Comparison of ENCODE assay signal across 8 cellular contexts in genomic region chr10:5284311-5285057, GRCh38.
DNase-seq lines count a peak whose midpoint lies in the region; ATAC-seq, FAIRE-seq and TF ChIP-seq lines count a peak whose summit lies in the region.

No MANE protein-coding gene starts in this region.

- no peak overlapping the region for H3K9ac ChIP-seq in kidney (ENCODE audit: low read length in 2 of 2)

- no peaks in the 10 kb centered on the region for H3K9me3 ChIP-seq in kidney (ENCODE audit: control insufficient read depth in 1 of 2, low read length in 2 of 2)

- CTCF ChIA-PET in activated naive CD4-positive, alpha-beta T cell treated with anti-CD3 and anti-CD28 coated beads for 36 hours (lab: Charles Lee), result interaction anchor here (0.9 to 4.9 kb wide), 8 partner anchors 10 to 448 kb away, joined by 3 to 54 read pairs (median 4); no protein-coding TSS in a partner anchor
- CTCF ChIA-PET in activated CD8-positive, alpha-beta T cell treated with anti-CD3 and anti-CD28 coated beads for 36 hours (lab: Charles Lee), result interaction anchor here (1.0 to 5.0 kb wide), 8 partner anchors 9 to 470 kb away, joined by 3 to 50 read pairs (median 4); partner anchors contain the start of gene AKR1C3

- no peaks in the 10 kb centered on the region for H3K27me3 Mint-ChIP-seq in activated naive CD4-positive, alpha-beta T cell treated with anti-CD3 and anti-CD28 coated beads for 36 hours (ENCODE audit: low read depth)
- no peaks in the 10 kb centered on the region for H3K27me3 Mint-ChIP-seq in activated CD8-positive, alpha-beta T cell treated with anti-CD3 and anti-CD28 coated beads for 36 hours

- H3K4me1 Mint-ChIP-seq in activated naive CD4-positive, alpha-beta T cell treated with anti-CD3 and anti-CD28 coated beads for 36 hours (ENCODE audit: low read depth), result peaks cover 45% of the 10 kb centered on the region
- peaks cover 19% of the 10 kb centered on the region for H3K4me1 Mint-ChIP-seq in activated CD8-positive, alpha-beta T cell treated with anti-CD3 and anti-CD28 coated beads for 36 hours (ENCODE audit: low read depth)

- H3K4me3 ChIP-seq in kidney (ENCODE audit: low read length in 2 of 2), result no peak overlapping the region

- H3K4me3 Mint-ChIP-seq in activated naive CD4-positive, alpha-beta T cell treated with anti-CD3 and anti-CD28 coated beads for 36 hours, result peak overlapping the region; percentile 49
- peak overlapping the region; percentile 10 for H3K4me3 Mint-ChIP-seq in activated CD8-positive, alpha-beta T cell treated with anti-CD3 and anti-CD28 coated beads for 36 hours

- peak; percentile 60 for DNase-seq in activated naive CD4-positive, alpha-beta T cell treated with anti-CD3 and anti-CD28 coated beads for 36 hours
- no peak for DNase-seq in activated naive CD4-positive, alpha-beta T cell treated with anti-CD3 and anti-CD28 coated beads, Interleukin-2, amount 50 U/mL, for 16 hours
- DNase-seq in activated CD8-positive, alpha-beta T cell treated with anti-CD3 and anti-CD28 coated beads for 36 hours, result peak; percentile 42
- DNase-seq in myocyte (ENCODE audit: low read depth) (peak; percentile 39), COR-L47 (lab: John Stamatoyannopoulos, UW) (no peak), kidney (no peak), cerebellar cortex (ENCODE audit: low spot score) (no peak)

- FAIRE-seq in kidney (lab: Jason Lieb, UNC), result no peak

- H3K4me1 ChIP-seq in kidney (ENCODE audit: control insufficient read depth in 1 of 2, insufficient read depth in 1 of 2, low read depth in 1 of 2, low read length in 2 of 2), result peaks cover 0 to 6% of the 10 kb centered on the region in 2 donors

- intact Hi-C loops in activated naive CD4-positive, alpha-beta T cell treated with anti-CD3 and anti-CD28 coated beads for 36 hours (cut with micrococcal nuclease), result loop anchor here (1.0 to 5.0 kb wide), 6 partner anchors 33 to 382 kb away; no protein-coding TSS in a partner anchor
- intact Hi-C loops in activated CD8-positive, alpha-beta T cell treated with anti-CD3 and anti-CD28 coated beads for 36 hours (cut with micrococcal nuclease), result loop anchor here (10.0 kb wide), 1 partner anchor 460 kb away; the partner anchor contains the start of gene AKR1E2
- intact Hi-C loops in kidney (cut with DNase I), result no loop called here

- H3K36me3 Mint-ChIP-seq in activated naive CD4-positive, alpha-beta T cell treated with anti-CD3 and anti-CD28 coated beads for 36 hours (ENCODE audit: low read depth), result peaks cover 6% of the 10 kb centered on the region
- peaks cover 3% of the 10 kb centered on the region for H3K36me3 Mint-ChIP-seq in activated CD8-positive, alpha-beta T cell treated with anti-CD3 and anti-CD28 coated beads for 36 hours (ENCODE audit: low read depth)

- POLR2A ChIA-PET in activated CD8-positive, alpha-beta T cell treated with anti-CD3 and anti-CD28 coated beads for 36 hours (lab: Charles Lee), result interaction anchor here (1.5 kb wide), 1 partner anchor 22 kb away, joined by 5 read pairs; no protein-coding TSS in a partner anchor

- ATAC-seq in HG03571 (IDR thresholded peaks at IDR 0.05; ENCODE audit: unreplicated experiment), result peak; percentile 68
- peak; percentile 77 for ATAC-seq in activated CD8-positive, alpha-beta T cell treated with anti-CD3 and anti-CD28 coated beads for 36 hours

- peak overlapping the region; percentile 72 for H3K27ac Mint-ChIP-seq in activated naive CD4-positive, alpha-beta T cell treated with anti-CD3 and anti-CD28 coated beads for 36 hours
- peak overlapping the region; percentile 76 for H3K27ac Mint-ChIP-seq in activated CD8-positive, alpha-beta T cell treated with anti-CD3 and anti-CD28 coated beads for 36 hours

- peaks cover 3% of the 10 kb centered on the region for H3K9me3 Mint-ChIP-seq in activated naive CD4-positive, alpha-beta T cell treated with anti-CD3 and anti-CD28 coated beads for 36 hours
- H3K9me3 Mint-ChIP-seq in activated CD8-positive, alpha-beta T cell treated with anti-CD3 and anti-CD28 coated beads for 36 hours, result peaks cover 3% of the 10 kb centered on the region

- no peaks in the 10 kb centered on the region for H3K36me3 ChIP-seq in kidney (ENCODE audit: control insufficient read depth in 1 of 2, insufficient read depth in 2 of 2, low read length in 2 of 2)

- H3K27ac ChIP-seq in kidney (ENCODE audit: low read depth in 2 of 2, low read length in 2 of 2), result no peak overlapping the region

- no peak for TF ChIP-seq CTCF in activated CD8-positive, alpha-beta T cell treated with anti-CD3 and anti-CD28 coated beads for 36 hours (IDR thresholded peaks at IDR 0.05)
- no peak for TF ChIP-seq CTCF in kidney (IDR thresholded peaks at IDR 0.05; ENCODE audit: borderline replicate concordance, extremely low read depth, insufficient read depth)

Comparison
In these comparisons a context has a peak if more than half of its experiments do, and no peak if none do; other contexts are left out.
1. DNase-seq: peak in activated naive CD4-positive, alpha-beta T cell treated with anti-CD3 and anti-CD28 coated beads for 36 hours (single experiment), activated CD8-positive, alpha-beta T cell treated with anti-CD3 and anti-CD28 coated beads for 36 hours (single experiment) and myocyte (single experiment); none in activated naive CD4-positive, alpha-beta T cell treated with anti-CD3 and anti-CD28 coated beads, Interleukin-2, amount 50 U/mL, for 16 hours (single experiment), COR-L47 (single experiment), kidney (single experiment) and cerebellar cortex (single experiment).